ENCODE assay signal across 18 cellular contexts in genomic region chr3:194339356-194339755, GRCh38. TPM values are rescaled to one million over a fixed set of nuclear protein-coding genes. Genes with fewer than 3 reads are reported as not detected.
DNase-seq lines count a peak whose midpoint lies in the region; ATAC-seq and TF ChIP-seq lines count a peak whose summit lies in the region.
"Had no signal": no experiment of that assay in that cellular context is flagged by ENCODE, and none has a peak within 500 bp of the region (broad histone marks: within the 10 kb centered on the region; RNA-seq: fewer than 3 reads in every experiment).

No MANE protein-coding gene starts in this region.

- peak overlapping the region; percentile 42; the same call in 1 of the 2 replicates for H3K27ac ChIP-seq in HUES6 (ENCODE audit: low read depth, low read length)
- no peak overlapping the region for H3K27ac ChIP-seq in brain microvascular endothelial cell
- H3K27ac ChIP-seq in neural cell (ENCODE audit: low read length) = no peak overlapping the region
- H3K27ac ChIP-seq: left ventricle myocardium inferior had no signal

- H3K9ac ChIP-seq in ES-I3 (ENCODE audit: low read depth, low read length) (peak overlapping the region; percentile 38; the same call in 1 of the 2 replicates), HUES6 (ENCODE audit: low read length) (no peak overlapping the region), neural cell (ENCODE audit: low read length) (no peak overlapping the region)

- TF ChIP-seq EP300 in neural cell (conservative IDR thresholded peaks at IDR 0.05; ENCODE audit: poor library complexity, severe bottlenecking) = peak; percentile 80

- no peaks in the 10 kb centered on the region for H4K20me1 ChIP-seq in neural cell (ENCODE audit: insufficient read depth)

- H3K9me3 ChIP-seq in ES-I3 (ENCODE audit: control insufficient read depth, insufficient read depth, low read length) (no peaks in the 10 kb centered on the region), HUES6 (ENCODE audit: control insufficient read depth, insufficient read depth, low read depth, low read length) (no peaks in the 10 kb centered on the region), neural cell (ENCODE audit: low read length) (no peaks in the 10 kb centered on the region)
- H3K9me3 ChIP-seq: left ventricle myocardium inferior had no signal

- H3K79me2 ChIP-seq in neural cell (replicated peaks; ENCODE audit: insufficient read depth, low read length) = no peaks in the 10 kb centered on the region

- ATAC-seq in GM21619 (IDR thresholded peaks at IDR 0.05; ENCODE audit: unreplicated experiment) = no peak
- ATAC-seq: right cardiac atrium had no signal

- H3K9me2 ChIP-seq in neural cell (ENCODE audit: insufficient read depth, low read length) = no peaks in the 10 kb centered on the region

- no peak overlapping the region for H3K4me2 ChIP-seq in neural cell (ENCODE audit: low read length)

- H3K36me3 ChIP-seq in ES-I3 (ENCODE audit: insufficient read depth, low read length) = no peaks in the 10 kb centered on the region
- H3K36me3 ChIP-seq in HUES6 (ENCODE audit: control insufficient read depth, insufficient read depth, low read length) = no peaks in the 10 kb centered on the region
- no peaks in the 10 kb centered on the region for H3K36me3 ChIP-seq in brain microvascular endothelial cell (replicated peaks)
- no peaks in the 10 kb centered on the region for H3K36me3 ChIP-seq in neural cell (ENCODE audit: insufficient read depth, low read length)
- H3K36me3 ChIP-seq: left ventricle myocardium inferior had no signal

- H3K4me3 ChIP-seq in HUES6 (ENCODE audit: low read depth, low read length) (peak overlapping the region; percentile 31; the same call in 1 of the 2 replicates), brain microvascular endothelial cell (ENCODE audit: low read depth, low read length) (no peak overlapping the region), neural cell (ENCODE audit: low read length) (no peak overlapping the region)
- H3K4me3 ChIP-seq: left ventricle myocardium inferior had no signal

- H3K4me1 ChIP-seq in ES-I3 (ENCODE audit: insufficient read depth, low read length) (peaks cover 19% of the 10 kb centered on the region), HUES6 (ENCODE audit: control insufficient read depth, insufficient read depth, low read length) (peaks cover 28% of the 10 kb centered on the region)
- H3K4me1 ChIP-seq: left ventricle myocardium inferior had no signal

- in situ Hi-C loops in brain microvascular endothelial cell (cut with HindIII; ENCODE audit: low pct_ligation_motif_present, low sequenced_read_pairs) = no loop called here

- H3K27me3 ChIP-seq in HUES6 (ENCODE audit: control insufficient read depth, insufficient read depth, low read length) (peaks cover 30% of the 10 kb centered on the region), brain microvascular endothelial cell (replicated peaks) (peaks cover 5% of the 10 kb centered on the region), neural cell (ENCODE audit: insufficient read depth, low read depth, low read length) (no peaks in the 10 kb centered on the region)

- no peak for DNase-seq in brain microvascular endothelial cell
- DNase-seq in HK-2 (ENCODE audit: unreplicated experiment) = no peak
- no peak for DNase-seq in stimulated activated CD4-positive, alpha-beta T cell treated with anti-CD3 and anti-CD28 coated beads, Interleukin-1b, Interleukin-23, amount 100 ng/mL, for 48 hours
- DNase-seq: amniotic stem cell; CD4-positive, alpha-beta memory T cell; hypothalamus; left ventricle myocardium inferior; NCI-H1417 treated with DMSO at 0.1 percent for 48 hours; NCI-H446 treated with DMSO at 0.1 percent for 48 hours; right cardiac atrium; stimulated activated CD4-positive, alpha-beta T cell treated with anti-CD3 and anti-CD28 coated beads, Interleukin-2, amount 100 ng/mL, for 48 hours; T-helper 2 cell had no signal

- peak; percentile 46 for TF ChIP-seq CTCF in brain microvascular endothelial cell (IDR thresholded peaks at IDR 0.05; ENCODE audit: low read depth, low read length, missing control alignments)
- peak; percentile 58 for TF ChIP-seq CTCF in neural cell (IDR thresholded peaks at IDR 0.05; ENCODE audit: poor library complexity, severe bottlenecking)

- TF ChIP-seq RAD21 in neural cell (conservative IDR thresholded peaks at IDR 0.05) = no peak

- no peaks in the 10 kb centered on the region for H3F3A ChIP-seq in neural cell (ENCODE audit: insufficient read depth, low read length, poor library complexity, severe bottlenecking)

- H2AFZ ChIP-seq in neural cell (ENCODE audit: low read depth, low read length) = no peak overlapping the region

TF ChIP-seq in neural cell, 6 proteins besides CTCF, POLR2A, EP300 and RAD21:
- no peak for TF ChIP-seq TAF1 (IDR thresholded peaks at IDR 0.05; ENCODE audit: low read depth)
- peak; percentile 79 for TF ChIP-seq POLR2AphosphoS5 (IDR thresholded peaks at IDR 0.05)
- TF ChIP-seq MXI1 (conservative IDR thresholded peaks at IDR 0.05; ENCODE audit: poor library complexity, severe bottlenecking) = no peak

RNA-seq across cellular contexts. Expression of gene CPN2, which starts 11.8 kb away (rescaled TPM):
- not detected in 2 replicates for polyA plus RNA-seq in neural cell
- not detected in 2 replicates for polyA minus RNA-seq in neural cell
- polyA plus RNA-seq: CD4-positive, alpha-beta memory T cell; fibroblast of lung; IgD-negative memory B cell had no signal

RNA-seq across cellular contexts. Expression of gene LRRC15, which starts 30.2 kb away (rescaled TPM):
- not detected in 2 replicates for polyA plus RNA-seq in neural cell
- polyA minus RNA-seq in neural cell = not detected in 2 replicates
- polyA plus RNA-seq: CD4-positive, alpha-beta memory T cell; IgD-negative memory B cell had no signal

RNA-seq across cellular contexts. Expression of gene GP5, which starts 59.7 kb away (rescaled TPM):
- polyA plus RNA-seq in neural cell = 0.14 and 0.16 TPM in 2 replicates
- 0.35 and 0.49 TPM in 2 replicates for polyA minus RNA-seq in neural cell
